35 cellular contexts compared by ENCODE assay signal in genomic region chr1:26548841-26549240, GRCh38. TPM values are rescaled to one million over a fixed set of nuclear protein-coding genes. Genes with fewer than 3 reads are reported as not detected.
DNase-seq lines count a peak whose midpoint lies in the region; ATAC-seq, FAIRE-seq and TF ChIP-seq lines count a peak whose summit lies in the region.
"Had no signal": no experiment of that assay in that cellular context is flagged by ENCODE, and none has a peak within 500 bp of the region (broad histone marks: within the 10 kb centered on the region; RNA-seq: fewer than 3 reads in every experiment).

No MANE protein-coding gene starts in this region.

- H3K27ac ChIP-seq in HCT116 (ENCODE audit: low read depth, low read length) = no peak overlapping the region
- H3K27ac ChIP-seq in GM12878 (ENCODE audit: control insufficient read depth, insufficient read depth) = no peak overlapping the region
- H3K27ac ChIP-seq in PC-9 = no peak overlapping the region
- H3K27ac ChIP-seq: adrenal gland, gastrocnemius medialis, KMS-11, psoas muscle, SJSA1, stomach, tibial artery had no signal

- no peak for TF ChIP-seq RAD21 in HCT116 (IDR thresholded peaks at IDR 0.05; ENCODE audit: low read depth)
- TF ChIP-seq RAD21 in GM12878 (IDR thresholded peaks at IDR 0.05; ENCODE audit: insufficient read depth, low read depth, low read length) = no peak

- TF ChIP-seq EP300 in GM12878 (IDR thresholded peaks at IDR 0.05; ENCODE audit: borderline replicate concordance in 1 of 2, control insufficient read depth in 1 of 2, low read depth in 2 of 2, low read length in 2 of 2) = no peak

- CTCF ChIA-PET in HCT116 (lab: Charles Lee) (interaction anchor here (1.2 kb wide), 1 partner anchor 10 kb away, joined by 3 read pairs; no protein-coding TSS in a partner anchor), GM12878 (lab: Yijun Ruan, JAX) (interaction anchor here (0.8 to 3.5 kb wide), 4 partner anchors 10 to 50 kb away, joined by 3 to 21 read pairs (median 6); no protein-coding TSS in a partner anchor), PC-9 (lab: Charles Lee) (interaction anchor here (0.6 kb wide), 1 partner anchor 50 kb away, joined by 3 read pairs; no protein-coding TSS in a partner anchor)

- in situ Hi-C loops in GM12878 (cut with MboI) = no loop called here

- H3K4me2 ChIP-seq in HCT116 (ENCODE audit: low read length) (no peak overlapping the region), GM12878 (ENCODE audit: control insufficient read depth, insufficient read depth) (peak overlapping the region; percentile 32; the same call in 1 of the 2 replicates), PC-9 (no peak overlapping the region)
- H3K4me2 ChIP-seq: KMS-11 had no signal

- no peaks in the 10 kb centered on the region for H4K20me1 ChIP-seq in HCT116 (ENCODE audit: insufficient read depth)
- no peaks in the 10 kb centered on the region for H4K20me1 ChIP-seq in GM12878 (ENCODE audit: control insufficient read depth, insufficient read depth)
- H4K20me1 ChIP-seq in PC-9 (ENCODE audit: insufficient read depth) = no peaks in the 10 kb centered on the region

- no peak overlapping the region for H3K4me3 Mint-ChIP-seq in activated T-cell treated with anti-CD3 and anti-CD28 coated beads, Interleukin-2, amount 50 U/mL, for 72 hours
- H3K4me3 Mint-ChIP-seq in stimulated activated effector memory CD8-positive, alpha-beta T cell treated with anti-CD3 and anti-CD28 coated beads, Interleukin-12 subunit alpha, Interleukin-12 subunit beta, amount 100 ng/mL, for 72 hours = peak overlapping the region; percentile 78
- H3K4me3 Mint-ChIP-seq: brain had no signal

- peaks cover 16 to 29% of the 10 kb centered on the region in 2 donors for H3K36me3 Mint-ChIP-seq in activated T-cell treated with anti-CD3 and anti-CD28 coated beads, Interleukin-2, amount 50 U/mL, for 72 hours (ENCODE audit: insufficient read depth in 2 of 2)
- H3K36me3 Mint-ChIP-seq in stimulated activated effector memory CD8-positive, alpha-beta T cell treated with anti-CD3 and anti-CD28 coated beads, Interleukin-12 subunit alpha, Interleukin-12 subunit beta, amount 100 ng/mL, for 72 hours = peaks cover 86% of the 10 kb centered on the region
- H3K36me3 Mint-ChIP-seq: brain had no signal

- no peaks in the 10 kb centered on the region for H3K9me3 ChIP-seq in HCT116 (ENCODE audit: control insufficient read depth in 1 of 2, insufficient read depth in 1 of 2, low read depth in 1 of 2, low read length in 2 of 2)
- no peaks in the 10 kb centered on the region for H3K9me3 ChIP-seq in GM12878 (replicated peaks; ENCODE audit: control insufficient read depth, insufficient read depth, low read length)
- H3K9me3 ChIP-seq in PC-9 (ENCODE audit: insufficient read depth, low read depth) = no peaks in the 10 kb centered on the region
- H3K9me3 ChIP-seq: adrenal gland, gastrocnemius medialis, psoas muscle, SJSA1, stomach, tibial artery had no signal

- intact Hi-C loops in HCT116 (cut with micrococcal nuclease) = no loop called here
- intact Hi-C loops in GM12878 (cut with micrococcal nuclease; ENCODE audit: unreplicated experiment) = no loop called here
- intact Hi-C loops in PC-9 (cut with micrococcal nuclease; ENCODE audit: unreplicated experiment) = no loop called here

- DNase-seq in activated T-cell treated with anti-CD3 and anti-CD28 coated beads, Interleukin-2, amount 50 U/mL, for 72 hours = no peak
- DNase-seq in activated T-cell treated with anti-CD3 and anti-CD28 coated beads for 4 hours = no peak
- DNase-seq in HCT116 (ENCODE audit: low read depth, low spot score) = no peak
- DNase-seq in GM12878 (ENCODE audit: low read depth, low spot score) = no peak
- DNase-seq in stimulated activated effector memory CD8-positive, alpha-beta T cell treated with anti-CD3 and anti-CD28 coated beads, Interleukin-12 subunit alpha, Interleukin-12 subunit beta, amount 100 ng/mL, for 72 hours (ENCODE audit: low spot score in 2 of 2) = no peak
- DNase-seq in PC-9 = no peak
- DNase-seq: ACHN; activated CD4-positive, alpha-beta T cell treated with anti-CD3 and anti-CD28 coated beads for 1 hour; activated CD8-positive, alpha-beta memory T cell treated with anti-CD3 and anti-CD28 coated beads, Interleukin-2, amount 10 ng/mL, durations not matched to agents 7 days and 5 days; activated effector memory CD4-positive, alpha-beta T cell treated with anti-CD3 and anti-CD28 coated beads, Interleukin-2, amount 50 U/mL, for 16 hours; adrenal gland; Calu3; cerebellar nuclear complex; DND-41; dorsolateral prefrontal cortex; gastrocnemius medialis; hippocampal formation; mesenchymal stem cell; MM.1S; NCI-H1417; NCI-H2029 treated with DMSO at 0.1 percent for 48 hours; NCI-H2227 treated with DMSO at 0.1 percent for 48 hours; NCI-H69; nucleus accumbens; psoas muscle; RPMI8226; stimulated activated CD4-positive, alpha-beta T cell treated with anti-CD3 and anti-CD28 coated beads, Interleukin-15, amount 100 ng/mL, for 24 hours; stomach; tibial artery had no signal

- H3K36me3 ChIP-seq in HCT116 (ENCODE audit: control insufficient read depth in 1 of 2, insufficient read depth in 2 of 2, low read length in 2 of 2) (peaks cover 6 to 14% of the 10 kb centered on the region in 2 experiments; a peak in 3 of 4 replicates), GM12878 (ENCODE audit: control insufficient read depth in 2 of 2, insufficient read depth in 2 of 2, low read length in 1 of 2) (peaks cover 19 to 21% of the 10 kb centered on the region in 2 experiments), PC-9 (ENCODE audit: low read depth) (no peaks in the 10 kb centered on the region)
- H3K36me3 ChIP-seq: gastrocnemius medialis had no signal

- H3K79me2 ChIP-seq in HCT116 (ENCODE audit: insufficient read depth, low read length) = no peaks in the 10 kb centered on the region
- peaks cover 46% of the 10 kb centered on the region for H3K79me2 ChIP-seq in GM12878 (ENCODE audit: control insufficient read depth, insufficient read depth, low read length)
- no peaks in the 10 kb centered on the region for H3K79me2 ChIP-seq in PC-9 (ENCODE audit: low read depth)

- H2AFZ ChIP-seq in HCT116 (ENCODE audit: low read depth, low read length, poor library complexity, severe bottlenecking) (no peak overlapping the region), GM12878 (ENCODE audit: control insufficient read depth, low read depth, low read length) (no peak overlapping the region), PC-9 (no peak overlapping the region)

- SMC1A ChIA-PET in GM12878 (lab: Charles Lee; ENCODE audit: uncharacterized antibody, unreplicated experiment) = interaction anchor here (1.0 to 1.5 kb wide), 3 partner anchors 11 to 51 kb away, joined by 3 to 7 read pairs (median 4); no protein-coding TSS in a partner anchor

- BruUV-seq in HCT116 (replicated peaks; lab: Mats Ljungman, UMichigan) (TSS peak; percentile 49), GM12878 (replicated peaks; lab: Mats Ljungman, UMichigan) (TSS peak; percentile 61), PC-9 (replicated peaks; lab: Mats Ljungman, UMichigan) (no TSS peak)

- H3K4me1 ChIP-seq in HCT116 (ENCODE audit: control insufficient read depth in 1 of 2, insufficient read depth in 2 of 2, low read length in 2 of 2) = no peaks in the 10 kb centered on the region
- H3K4me1 ChIP-seq in GM12878 (ENCODE audit: control insufficient read depth, insufficient read depth, low read length) = peaks cover 29% of the 10 kb centered on the region
- H3K4me1 ChIP-seq in PC-9 (replicated peaks; ENCODE audit: insufficient read depth) = no peaks in the 10 kb centered on the region
- H3K4me1 ChIP-seq: adrenal gland, gastrocnemius medialis, psoas muscle, tibial artery had no signal

- H3K27me3 Mint-ChIP-seq in activated T-cell treated with anti-CD3 and anti-CD28 coated beads, Interleukin-2, amount 50 U/mL, for 72 hours (ENCODE audit: low read depth) = no peaks in the 10 kb centered on the region
- H3K27me3 Mint-ChIP-seq: activated CD8-positive, alpha-beta memory T cell treated with anti-CD3 and anti-CD28 coated beads, Interleukin-2, amount 10 ng/mL, durations not matched to agents 7 days and 5 days had no signal

- ATAC-seq in activated T-cell treated with anti-CD3 and anti-CD28 coated beads, Interleukin-2, amount 50 U/mL, for 72 hours (replicated peaks in 1 of 2) = no peak
- no peak for ATAC-seq in HCT116
- ATAC-seq in GM12878 = no peak
- no peak for ATAC-seq in stimulated activated effector memory CD8-positive, alpha-beta T cell treated with anti-CD3 and anti-CD28 coated beads, Interleukin-12 subunit alpha, Interleukin-12 subunit beta, amount 100 ng/mL, for 72 hours
- ATAC-seq in GM19455 (IDR thresholded peaks at IDR 0.05; ENCODE audit: unreplicated experiment) = no peak
- ATAC-seq: activated CD8-positive, alpha-beta memory T cell treated with anti-CD3 and anti-CD28 coated beads, Interleukin-2, amount 10 ng/mL, durations not matched to agents 7 days and 5 days; gastrocnemius medialis; psoas muscle had no signal

- FAIRE-seq in GM12878 (lab: Jason Lieb, UNC) = no peak
- FAIRE-seq: GM18507, HTR-8/SVneo had no signal

- POLR2A ChIA-PET in HCT116 (lab: Charles Lee) = no interaction called here
- POLR2A ChIA-PET in GM12878 (lab: Charles Lee) = interaction anchor here (0.7 to 1.5 kb wide), 4 partner anchors 11 to 581 kb away, joined by 3 to 5 read pairs (median 4); no protein-coding TSS in a partner anchor
- POLR2A ChIA-PET in PC-9 (lab: Charles Lee; ENCODE audit: unreplicated experiment) = no interaction called here

- H3K9ac ChIP-seq in HCT116 (ENCODE audit: low read length) (no peak overlapping the region), GM12878 (ENCODE audit: control insufficient read depth, insufficient read depth, low read length) (no peak overlapping the region)
- H3K9ac ChIP-seq: KMS-11 had no signal

- no peaks in the 10 kb centered on the region for H3K27me3 ChIP-seq in HCT116 (ENCODE audit: insufficient read depth, low read length)
- no peaks in the 10 kb centered on the region for H3K27me3 ChIP-seq in GM12878 (replicated peaks in 1 of 2; ENCODE audit: control insufficient read depth in 2 of 2, insufficient read depth in 2 of 2, low read length in 1 of 2)
- H3K27me3 ChIP-seq in PC-9 (ENCODE audit: insufficient read depth, low read depth) = no peaks in the 10 kb centered on the region
- H3K27me3 ChIP-seq: adrenal gland, dorsolateral prefrontal cortex, gastrocnemius medialis, SJSA1, stomach had no signal

- H3F3A ChIP-seq in PC-9 (ENCODE audit: insufficient read depth, low read depth) = no peaks in the 10 kb centered on the region

- H3K27ac Mint-ChIP-seq in activated T-cell treated with anti-CD3 and anti-CD28 coated beads, Interleukin-2, amount 50 U/mL, for 72 hours = peak overlapping the region; percentile 92
- H3K27ac Mint-ChIP-seq in stimulated activated effector memory CD8-positive, alpha-beta T cell treated with anti-CD3 and anti-CD28 coated beads, Interleukin-12 subunit alpha, Interleukin-12 subunit beta, amount 100 ng/mL, for 72 hours = peak overlapping the region; percentile 98

- H3K9me2 ChIP-seq in HCT116 (ENCODE audit: insufficient read depth) (no peaks in the 10 kb centered on the region), PC-9 (ENCODE audit: insufficient read depth) (no peaks in the 10 kb centered on the region)

- RAD21 ChIA-PET in HCT116 (lab: Charles Lee; ENCODE audit: low non-redundant PET in 1 of 2, low total read pairs in 2 of 2, uncharacterized antibody in 2 of 2, unreplicated experiment in 2 of 2) (no interaction called here), GM12878 (lab: Charles Lee; ENCODE audit: unreplicated experiment) (interaction anchor here (1.0 to 1.2 kb wide), 4 partner anchors 16 to 145 kb away, joined by 3 to 5 read pairs (median 3); no protein-coding TSS in a partner anchor)

- no peak overlapping the region for H3K4me3 ChIP-seq in HCT116 (replicated peaks in 1 of 2; ENCODE audit: low read depth in 1 of 2, low read length in 2 of 2)
- no peak overlapping the region for H3K4me3 ChIP-seq in GM12878
- no peak overlapping the region for H3K4me3 ChIP-seq in PC-9
- H3K4me3 ChIP-seq: adrenal gland, dorsolateral prefrontal cortex, gastrocnemius medialis, psoas muscle, SJSA1, stomach, tibial artery had no signal

- no peak for TF ChIP-seq POLR2A in HCT116 (IDR thresholded peaks at IDR 0.05; ENCODE audit: borderline replicate concordance, extremely low read depth, insufficient read depth, insufficient read length)
- no peak for TF ChIP-seq POLR2A in GM12878 (IDR thresholded peaks at IDR 0.05; ENCODE audit: low read depth, low read length)

- 92% methylated on average over 3 of the region's 3 CpGs for WGBS in GM12878 (ENCODE audit: insufficient coverage, insufficient replicate concordance, low lambda C conversion rate, missing lambda C conversion rate)

- no peaks in the 10 kb centered on the region for H3K9me3 Mint-ChIP-seq in activated T-cell treated with anti-CD3 and anti-CD28 coated beads, Interleukin-2, amount 50 U/mL, for 72 hours
- H3K9me3 Mint-ChIP-seq in stimulated activated effector memory CD8-positive, alpha-beta T cell treated with anti-CD3 and anti-CD28 coated beads, Interleukin-12 subunit alpha, Interleukin-12 subunit beta, amount 100 ng/mL, for 72 hours = no peaks in the 10 kb centered on the region
- H3K9me3 Mint-ChIP-seq: brain had no signal

- TF ChIP-seq CTCF in HCT116 (IDR thresholded peaks at IDR 0.05 in 2 of 3, conservative IDR thresholded peaks at IDR 0.05 in 1 of 3; ENCODE audit: borderline replicate concordance in 1 of 3, insufficient read depth in 1 of 3, low read depth in 2 of 3, low read length in 2 of 3) (no peak), GM12878 (IDR thresholded peaks at IDR 0.05 in 2 of 3, conservative IDR thresholded peaks at IDR 0.05 in 1 of 3; ENCODE audit: control insufficient read depth in 2 of 3, extremely low read depth in 1 of 3, insufficient read depth in 1 of 3, low read depth in 3 of 3, low read length in 3 of 3) (no peak), PC-9 (conservative IDR thresholded peaks at IDR 0.05) (no peak)

- peaks cover 49% of the 10 kb centered on the region for H3K4me1 Mint-ChIP-seq in activated T-cell treated with anti-CD3 and anti-CD28 coated beads, Interleukin-2, amount 50 U/mL, for 72 hours (ENCODE audit: low read depth)
- H3K4me1 Mint-ChIP-seq in stimulated activated effector memory CD8-positive, alpha-beta T cell treated with anti-CD3 and anti-CD28 coated beads, Interleukin-12 subunit alpha, Interleukin-12 subunit beta, amount 100 ng/mL, for 72 hours = peaks cover 78% of the 10 kb centered on the region
- H3K4me1 Mint-ChIP-seq: brain had no signal

RNA-seq across cellular contexts. Expression of gene RPS6KA1, which starts 19.3 kb away (rescaled TPM):
- 100 to 1,000 TPM; 154 to 163 TPM for total RNA-seq in activated T-cell treated with anti-CD3 and anti-CD28 coated beads, Interleukin-2, amount 50 U/mL, for 72 hours
- total RNA-seq in HCT116 (2021; ENCODE audit: unreplicated experiment) (47.0 TPM), GM12878 (2014; rRNA removed) (118 and 136 TPM in 2 replicates), GM12878 (2014; rRNA removed; fragmentation: Illumina TruSeq; extraction: Trizol) (75.2 and 83.4 TPM in 2 replicates), GM12878 (2021) (115 and 116 TPM in 2 replicates), PC-9 (2021) (60.5 and 68.5 TPM in 2 replicates)
- polyA plus RNA-seq in HCT116 (2012) = 36.2 and 37.9 TPM in 2 replicates
- total RNA-seq in GM12878 (2013; cell fraction: nucleolus; rRNA removed) = 130 and 155 TPM in 2 replicates
- polyA plus RNA-seq in GM12878 (2011; ENCODE audit: low read depth) = 41.7 TPM
- polyA plus RNA-seq in GM12878 (2011; rRNA removed) (53.7 and 92.1 TPM in 2 replicates), GM12878 (2014; fragmentation: Illumina TruSeq; extraction: Trizol) (72.1 and 74.9 TPM in 2 replicates), GM12878 (2014; fragmentation: Nextera tagmentation; extraction: Ambion mirVana) (1 to 10 TPM; 5.0 to 9.9 TPM), GM12878 (2014; rRNA removed) (89.3 and 90.9 TPM in 2 replicates), GM12878 (2016; fragmentation: Nextera tagmentation; extraction: Ambion mirVana) (100 to 1,000 TPM in 1 of 2 experiments, 10 to 100 TPM in 1; 99.4 to 106 TPM)
- polyA plus RNA-seq in GM12878 (2011; cell fraction: cytosol; rRNA removed) = 108 and 121 TPM in 2 replicates
- polyA plus RNA-seq in GM12878 (2011; cell fraction: nucleus; rRNA removed) = 133 and 140 TPM in 2 replicates
- polyA plus RNA-seq in GM12878 (2012) = 80.5 and 83.0 TPM in 2 replicates
- polyA minus RNA-seq in GM12878 (2011; rRNA and poly(A)+ RNA removed) = 110 and 170 TPM in 2 replicates
- polyA minus RNA-seq in GM12878 (2011; cell fraction: cytosol; rRNA and poly(A)+ RNA removed) = 54.0 and 77.9 TPM in 2 replicates
- polyA minus RNA-seq in GM12878 (2011; cell fraction: nucleus; rRNA and poly(A)+ RNA removed) = 84.0 and 132 TPM in 2 replicates
